21 cellular contexts compared by ENCODE assay signal in the genomic region with DNA sequence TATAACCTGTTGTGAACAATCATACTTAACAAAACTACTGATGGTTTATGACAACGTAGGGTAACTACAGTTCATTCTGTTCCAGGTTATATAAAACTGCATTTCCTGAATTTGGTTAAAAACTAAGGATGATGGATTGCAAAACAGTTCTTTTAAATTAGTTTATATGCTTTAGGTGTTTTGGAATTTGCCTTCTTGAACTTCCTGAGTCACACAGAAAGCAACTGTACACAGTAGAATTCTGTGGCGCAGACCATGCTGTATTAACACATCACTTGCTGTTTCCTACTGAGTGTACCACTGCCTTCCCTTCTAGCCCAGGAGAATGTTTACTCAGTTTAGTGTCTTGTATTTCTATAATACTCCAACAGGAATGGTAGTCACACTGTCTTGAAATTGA. TPM values are rescaled to one million over a fixed set of nuclear protein-coding genes. Genes with fewer than 3 reads are reported as not detected.
DNase-seq lines count a peak whose midpoint lies in the region; TF ChIP-seq lines count a peak whose summit lies in the region.
"Had no signal": no experiment of that assay in that cellular context is flagged by ENCODE, and none has a peak within 500 bp of the region (broad histone marks: within the 10 kb centered on the region; RNA-seq: fewer than 3 reads in every experiment).

No MANE protein-coding gene starts in this region.

- no peaks in the 10 kb centered on the region for H3K27me3 ChIP-seq in adipocyte (replicated peaks; ENCODE audit: control insufficient read depth, insufficient read depth, low read length)
- H3K27me3 ChIP-seq: body of pancreas, colonic mucosa had no signal

- peaks cover 36% of the 10 kb centered on the region for H3K36me3 ChIP-seq in adipocyte (ENCODE audit: control insufficient read depth, insufficient read depth, low read length, severe bottlenecking)
- H3K36me3 ChIP-seq: colonic mucosa had no signal

- peaks cover 57% of the 10 kb centered on the region for H3K4me1 ChIP-seq in adipocyte (ENCODE audit: control insufficient read depth, insufficient read depth, low read length)
- H3K4me1 ChIP-seq: body of pancreas, colonic mucosa had no signal

- peak overlapping the region; percentile 9 for H3K9ac ChIP-seq in adipocyte (ENCODE audit: low read length)

- DNase-seq in EL (peak; percentile 37), adipocyte (ENCODE audit: low read depth) (peak; percentile 74), fibroblast of mammary gland (ENCODE audit: low read depth) (peak; percentile 50), renal cortical epithelial cell (ENCODE audit: low read depth) (peak; percentile 36), kidney glomerular epithelial cell (lab: John Stamatoyannopoulos, UW) (no peak), HK-2 (ENCODE audit: unreplicated experiment) (no peak), GM10266 (ENCODE audit: extremely low spot score) (no peak)
- DNase-seq: activated CD4-positive, alpha-beta T cell treated with anti-CD3 and anti-CD28 coated beads, Interleukin-2, amount 50 U/mL, for 1 hour; activated CD8-positive, alpha-beta memory T cell treated with anti-CD3 and anti-CD28 coated beads, Interleukin-2, amount 50 U/mL, for 4 hours; body of pancreas; colonic mucosa; effector memory CD4-positive, alpha-beta T cell; naive B cell; NCI-H1105 treated with DMSO at 0.1 percent for 48 hours; NCI-H2029 treated with DMSO at 0.1 percent for 48 hours; NCI-H345; NCI-H774; stimulated activated CD4-positive, alpha-beta T cell treated with anti-CD3 and anti-CD28 coated beads, Interleukin-4, amount 100 ng/mL, for 4 hours; stimulated activated naive CD4-positive, alpha-beta T cell; T1000 had no signal

- no peak for TF ChIP-seq CTCF in fibroblast of mammary gland (conservative IDR thresholded peaks at IDR 0.05; ENCODE audit: control insufficient read depth, insufficient read depth, low read depth, low read length)
- TF ChIP-seq CTCF in GM10266 (IDR thresholded peaks at IDR 0.05; ENCODE audit: control insufficient read depth, insufficient read depth, low read depth, missing control alignments), result no peak

- H3K9me3 ChIP-seq in adipocyte (ENCODE audit: control insufficient read depth, low read length), result no peaks in the 10 kb centered on the region
- H3K9me3 ChIP-seq: body of pancreas, colonic mucosa, thoracic aorta had no signal

- no peak overlapping the region for H3K4me3 ChIP-seq in adipocyte (ENCODE audit: low read length)
- no peak overlapping the region for H3K4me3 ChIP-seq in fibroblast of mammary gland (ENCODE audit: control insufficient read depth, low read depth, low read length)
- H3K4me3 ChIP-seq: body of pancreas, colonic mucosa, thoracic aorta had no signal

RNA-seq across cellular contexts. Expression of gene ITGB1BP1, which starts 19.4 kb away (rescaled TPM):
- total RNA-seq in renal cortical epithelial cell, result 49.5 and 56.8 TPM in 2 replicates

RNA-seq across cellular contexts. Expression of gene CPSF3, which starts 19.5 kb away (rescaled TPM):
- 99.7 and 103 TPM in 2 replicates for total RNA-seq in renal cortical epithelial cell

Comparison
In these comparisons a context has a peak if more than half of its experiments do, and no peak if none do; other contexts are left out.
1. DNase-seq: peak in EL (single experiment), adipocyte (single experiment), fibroblast of mammary gland (single experiment) and renal cortical epithelial cell (single experiment); none in kidney glomerular epithelial cell (single experiment), HK-2 (single experiment) and GM10266 (single experiment).